In the genomic region with DNA sequence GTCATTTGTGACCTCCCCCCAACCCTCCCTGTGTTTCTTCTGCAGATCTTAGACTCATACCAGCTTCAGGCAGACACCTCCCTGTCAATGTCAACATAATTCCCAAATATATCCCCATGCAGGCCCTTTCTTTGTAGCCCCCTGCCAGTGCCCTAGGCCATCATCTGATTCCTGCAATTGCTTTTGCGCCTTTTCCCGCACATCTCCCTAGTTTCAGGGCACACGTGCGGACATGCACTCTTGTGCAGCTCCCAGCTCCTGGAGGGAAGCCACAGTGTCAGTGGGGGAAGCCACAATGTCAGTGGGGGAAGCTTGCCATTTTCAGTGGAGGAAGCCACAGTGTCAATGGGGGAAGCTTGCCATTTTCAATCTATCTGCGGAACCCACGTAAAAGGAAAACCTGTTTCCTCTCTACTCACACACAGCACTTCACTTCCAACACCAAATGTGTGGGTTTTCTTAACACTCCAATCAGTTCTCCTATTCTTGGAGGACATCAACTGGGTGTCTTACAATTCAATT, we compare ENCODE assay signal across 21 cellular contexts.
"Had no signal": no experiment of that assay in that cellular context is flagged by ENCODE, and none has a peak within 500 bp of the region (broad histone marks: within the 10 kb centered on the region; RNA-seq: fewer than 3 reads in every experiment).

No MANE protein-coding gene starts in this region.

- H3K4me1 ChIP-seq: gastroesophageal sphincter, testis, uterus had no signal

- H3K27me3 Mint-ChIP-seq: activated CD4-positive, alpha-beta memory T cell treated with anti-CD3 and anti-CD28 coated beads for 36 hours; activated naive CD8-positive, alpha-beta T cell treated with anti-CD3 and anti-CD28 coated beads, Interleukin-2, amount 10 ng/mL, durations not matched to agents 7 days and 5 days had no signal

- H3K27ac ChIP-seq: epithelial cell of prostate, gastroesophageal sphincter, testis, uterus had no signal

- FAIRE-seq: islet of Langerhans had no signal

- H3K27me3 ChIP-seq: gastroesophageal sphincter, testis, uterus had no signal

- H3K36me3 ChIP-seq: gastroesophageal sphincter, uterus had no signal

- H3K4me1 Mint-ChIP-seq: activated naive CD8-positive, alpha-beta T cell treated with anti-CD3 and anti-CD28 coated beads, Interleukin-2, amount 10 ng/mL, durations not matched to agents 7 days and 5 days had no signal

- H3K4me3 ChIP-seq: gastroesophageal sphincter, testis, uterus had no signal

- H3K9me3 ChIP-seq: testis, uterus had no signal

- H3K27ac Mint-ChIP-seq: activated CD4-positive, alpha-beta memory T cell treated with anti-CD3 and anti-CD28 coated beads for 36 hours; activated naive CD4-positive, alpha-beta T cell treated with anti-CD3 and anti-CD28 coated beads for 36 hours; activated naive CD8-positive, alpha-beta T cell treated with anti-CD3 and anti-CD28 coated beads, Interleukin-2, amount 10 ng/mL, durations not matched to agents 7 days and 5 days; activated T-cell treated with anti-CD3 and anti-CD28 coated beads, Interleukin-2, amount 50 U/mL, for 72 hours; effector memory CD8-positive, alpha-beta T cell; nephron progenitor cell had no signal

- H3K36me3 Mint-ChIP-seq: activated CD4-positive, alpha-beta memory T cell treated with anti-CD3 and anti-CD28 coated beads for 36 hours; activated naive CD8-positive, alpha-beta T cell treated with anti-CD3 and anti-CD28 coated beads, Interleukin-2, amount 10 ng/mL, durations not matched to agents 7 days and 5 days had no signal

- H3K9me3 Mint-ChIP-seq: activated naive CD8-positive, alpha-beta T cell treated with anti-CD3 and anti-CD28 coated beads, Interleukin-2, amount 10 ng/mL, durations not matched to agents 7 days and 5 days; effector memory CD8-positive, alpha-beta T cell had no signal

- H3K4me3 Mint-ChIP-seq: activated CD4-positive, alpha-beta memory T cell treated with anti-CD3 and anti-CD28 coated beads for 36 hours; activated naive CD4-positive, alpha-beta T cell treated with anti-CD3 and anti-CD28 coated beads for 36 hours; activated naive CD8-positive, alpha-beta T cell treated with anti-CD3 and anti-CD28 coated beads, Interleukin-2, amount 10 ng/mL, durations not matched to agents 7 days and 5 days; activated T-cell treated with anti-CD3 and anti-CD28 coated beads, Interleukin-2, amount 50 U/mL, for 72 hours; effector memory CD8-positive, alpha-beta T cell; nephron progenitor cell had no signal

- DNase-seq: activated CD4-positive, alpha-beta memory T cell treated with anti-CD3 and anti-CD28 coated beads for 36 hours; activated CD4-positive, alpha-beta T cell treated with anti-CD3 and anti-CD28 coated beads for 4 hours; activated CD4-positive, CD25-positive, alpha-beta regulatory T cell; activated effector memory CD4-positive, alpha-beta T cell treated with Interleukin-2 at 50 U/mL for 16 hours; activated naive CD4-positive, alpha-beta T cell treated with anti-CD3 and anti-CD28 coated beads for 36 hours; activated naive CD8-positive, alpha-beta T cell treated with anti-CD3 and anti-CD28 coated beads, Interleukin-2, amount 10 ng/mL, durations not matched to agents 7 days and 5 days; activated T-cell treated with anti-CD3 and anti-CD28 coated beads, Interleukin-2, amount 50 U/mL, for 72 hours; amygdala; effector memory CD8-positive, alpha-beta T cell; nephron progenitor cell; occipital lobe; posterior cingulate gyrus; stimulated activated CD4-positive, alpha-beta T cell treated with anti-CD3 and anti-CD28 coated beads, Interleukin-4, amount 100 ng/mL, for 1 hour; stimulated activated naive CD4-positive, alpha-beta T cell; T-helper 9 cell; testis; trophoblast cell; uterus had no signal
